26 cellular contexts compared by ENCODE assay signal in the genomic region with DNA sequence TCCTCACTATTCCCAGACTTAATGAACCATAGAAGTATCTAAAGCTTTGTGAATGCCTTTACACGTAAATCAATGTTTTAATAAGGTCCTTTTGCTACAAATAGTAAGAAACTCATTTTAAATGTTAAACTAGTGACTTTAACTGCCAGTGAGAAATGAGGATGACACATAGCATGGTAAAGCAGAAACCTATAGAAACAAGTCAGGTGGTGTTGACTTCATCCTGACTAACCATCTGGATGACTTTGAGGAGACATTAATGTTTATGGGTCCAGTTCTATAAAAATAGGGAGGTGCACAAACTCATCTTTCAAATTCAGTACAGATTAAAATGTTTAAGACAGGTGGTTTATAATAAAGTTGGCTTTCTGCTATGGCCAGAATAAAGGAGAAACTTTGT.
"Had no signal": no experiment of that assay in that cellular context is flagged by ENCODE, and none has a peak within 500 bp of the region (broad histone marks: within the 10 kb centered on the region; RNA-seq: fewer than 3 reads in every experiment).

No MANE protein-coding gene starts in this region.

- H3K4me3 Mint-ChIP-seq: activated CD4-positive, alpha-beta T cell treated with anti-CD3 and anti-CD28 coated beads, Interleukin-2, amount 10 ng/mL, durations not matched to agents 24 days and 14 days; activated CD8-positive, alpha-beta memory T cell treated with anti-CD3 and anti-CD28 coated beads, Interleukin-2, amount 10 ng/mL, durations not matched to agents 7 days and 5 days; activated CD8-positive, alpha-beta T cell treated with anti-CD3 and anti-CD28 coated beads for 36 hours; activated T-helper 1 cell treated with anti-CD3 and anti-CD28 coated beads, Interleukin-12 subunit alpha, Interleukin-12 subunit beta, Interleukin-2, Interleukin-4 antibody, amounts not matched to agents 30 ng/mL and 10 ng/mL and 1 ng/mL, durations not matched to agents 14 hours and 24 hours and 36 hours; central memory CD8-positive, alpha-beta T cell; immature natural killer cell; nephron; stimulated activated naive CD8-positive, alpha-beta T cell treated with anti-CD3 and anti-CD28 coated beads, Interleukin-15, amount 100 ng/mL, for 72 hours had no signal

- H3K9me3 Mint-ChIP-seq: central memory CD8-positive, alpha-beta T cell; immature natural killer cell; stimulated activated naive CD8-positive, alpha-beta T cell treated with anti-CD3 and anti-CD28 coated beads, Interleukin-15, amount 100 ng/mL, for 72 hours had no signal

- H3K36me3 ChIP-seq: ascending aorta, brain microvascular endothelial cell, neutrophil, ovary, prostate gland, suprapubic skin, transverse colon, uterus had no signal

- H3K4me3 ChIP-seq: ascending aorta, hepatocyte, ovary, prostate gland, suprapubic skin, transverse colon, uterus had no signal

- H3K79me2 ChIP-seq: hepatocyte had no signal

- H3K4me2 ChIP-seq: hepatocyte had no signal

- H3K4me1 ChIP-seq: ascending aorta, prostate gland, suprapubic skin, uterus had no signal

- H2AFZ ChIP-seq: hepatocyte had no signal

- H3K27ac Mint-ChIP-seq: activated CD4-positive, alpha-beta T cell treated with anti-CD3 and anti-CD28 coated beads, Interleukin-2, amount 10 ng/mL, durations not matched to agents 24 days and 14 days; activated CD8-positive, alpha-beta memory T cell treated with anti-CD3 and anti-CD28 coated beads, Interleukin-2, amount 10 ng/mL, durations not matched to agents 7 days and 5 days; activated CD8-positive, alpha-beta T cell treated with anti-CD3 and anti-CD28 coated beads for 36 hours; activated T-helper 1 cell treated with anti-CD3 and anti-CD28 coated beads, Interleukin-12 subunit alpha, Interleukin-12 subunit beta, Interleukin-2, Interleukin-4 antibody, amounts not matched to agents 30 ng/mL and 10 ng/mL and 1 ng/mL, durations not matched to agents 14 hours and 24 hours and 36 hours; nephron; stimulated activated naive CD8-positive, alpha-beta T cell treated with anti-CD3 and anti-CD28 coated beads, Interleukin-15, amount 100 ng/mL, for 72 hours had no signal

- H3K27me3 Mint-ChIP-seq: activated CD8-positive, alpha-beta memory T cell treated with anti-CD3 and anti-CD28 coated beads, Interleukin-2, amount 10 ng/mL, durations not matched to agents 7 days and 5 days; activated CD8-positive, alpha-beta T cell treated with anti-CD3 and anti-CD28 coated beads for 36 hours; central memory CD8-positive, alpha-beta T cell; stimulated activated naive CD8-positive, alpha-beta T cell treated with anti-CD3 and anti-CD28 coated beads, Interleukin-15, amount 100 ng/mL, for 72 hours had no signal

- H3K4me1 Mint-ChIP-seq: nephron had no signal

- DNase-seq: activated CD4-positive, alpha-beta T cell treated with anti-CD3 and anti-CD28 coated beads, Interleukin-2, amount 10 ng/mL, durations not matched to agents 24 days and 14 days; activated CD8-positive, alpha-beta memory T cell treated with anti-CD3 and anti-CD28 coated beads, Interleukin-2, amount 10 ng/mL, durations not matched to agents 7 days and 5 days; activated CD8-positive, alpha-beta T cell treated with anti-CD3 and anti-CD28 coated beads for 36 hours; activated gamma-delta T cell treated with Interleukin-2 at 50 U/mL for 16 hours; activated T-cell treated with anti-CD3 and anti-CD28 coated beads for 4 hours; brain microvascular endothelial cell; cortex of kidney; foreskin melanocyte; immature natural killer cell; mesenchymal stem cell; ovary; stimulated activated CD4-positive, alpha-beta T cell treated with anti-CD3 and anti-CD28 coated beads, Interleukin-12 subunit alpha, Interleukin-12 subunit beta, amount 100 ng/mL, for 4 hours; stimulated activated CD4-positive, alpha-beta T cell treated with anti-CD3 and anti-CD28 coated beads, Interleukin-4, amount 100 ng/mL, for 4 hours; stimulated activated naive CD8-positive, alpha-beta T cell treated with anti-CD3 and anti-CD28 coated beads, Interleukin-15, amount 100 ng/mL, for 72 hours; transverse colon; uterus had no signal

- H3K9me3 ChIP-seq: ascending aorta, neutrophil, ovary, prostate gland, suprapubic skin, transverse colon, uterus had no signal

- H3K27ac ChIP-seq: ascending aorta, brain microvascular endothelial cell, hepatocyte, neutrophil, ovary, suprapubic skin had no signal

- ATAC-seq: activated CD4-positive, CD25-positive, alpha-beta regulatory T cell treated with anti-CD3 and anti-CD28 coated beads, Interleukin-2, amount 50 U/mL, for 24 hours; activated CD8-positive, alpha-beta memory T cell treated with anti-CD3 and anti-CD28 coated beads, Interleukin-2, amount 10 ng/mL, durations not matched to agents 7 days and 5 days; activated CD8-positive, alpha-beta T cell treated with anti-CD3 and anti-CD28 coated beads for 36 hours; activated naive CD4-positive, alpha-beta T cell treated with anti-CD3 and anti-CD28 coated beads, Interleukin-2, amount 50 U/mL, for 72 hours; stimulated activated naive CD8-positive, alpha-beta T cell treated with anti-CD3 and anti-CD28 coated beads, Interleukin-15, amount 100 ng/mL, for 72 hours had no signal

- H3K27me3 ChIP-seq: ascending aorta, brain microvascular endothelial cell, hepatocyte, neutrophil, ovary, suprapubic skin, transverse colon, uterus had no signal
